24 cellular contexts compared by ENCODE assay signal in genomic region chr1:76191561-76191960, GRCh38.
"Had no signal": no experiment of that assay in that cellular context is flagged by ENCODE, and none has a peak within 500 bp of the region (broad histone marks: within the 10 kb centered on the region; RNA-seq: fewer than 3 reads in every experiment).

No MANE protein-coding gene starts in this region.

- H3K27ac Mint-ChIP-seq: activated B cell treated with CpG ODN at 0.5 μM for 24 hours; activated CD8-positive, alpha-beta memory T cell treated with anti-CD3 and anti-CD28 coated beads, Interleukin-2, amount 10 ng/mL, durations not matched to agents 7 days and 5 days; activated CD8-positive, alpha-beta T cell treated with anti-CD3 and anti-CD28 coated beads, Interleukin-2, amount 10 ng/mL, durations not matched to agents 7 days and 5 days; activated naive CD8-positive, alpha-beta T cell; dendritic cell treated with granulocyte-macrophage colony-stimulating factor and Interleukin-4, amounts not matched to agents 40 ng/mL and 50 ng/mL, for 4 days; nephron progenitor cell; progenitor cell of endocrine pancreas; stimulated activated naive CD8-positive, alpha-beta T cell treated with anti-CD3 and anti-CD28 coated beads, Interleukin-15, amount 100 ng/mL, for 72 hours; type B pancreatic cell had no signal

- H3K36me3 Mint-ChIP-seq: activated CD8-positive, alpha-beta memory T cell treated with anti-CD3 and anti-CD28 coated beads, Interleukin-2, amount 10 ng/mL, durations not matched to agents 7 days and 5 days; activated naive CD8-positive, alpha-beta T cell; mesothelial cell of epicardium; naive B cell; type B pancreatic cell had no signal

- DNase-seq: activated B cell treated with CpG ODN at 0.5 μM for 24 hours; activated CD4-positive, alpha-beta T cell treated with anti-CD3 and anti-CD28 coated beads, Interleukin-2, amount 50 U/mL, for 1 hour; activated CD8-positive, alpha-beta memory T cell treated with anti-CD3 and anti-CD28 coated beads, Interleukin-2, amount 10 ng/mL, durations not matched to agents 7 days and 5 days; activated CD8-positive, alpha-beta T cell treated with anti-CD3 and anti-CD28 coated beads, Interleukin-2, amount 10 ng/mL, durations not matched to agents 7 days and 5 days; activated naive CD4-positive, alpha-beta T cell; activated T-cell treated with anti-CD3 and anti-CD28 coated beads, Interleukin-2, amount 50 U/mL, for 48 hours; anterior cingulate cortex; effector CD4-positive, alpha-beta T cell; esophagus squamous epithelium; foreskin melanocyte; heart right ventricle; naive B cell; nephron progenitor cell; ovary; right lobe of liver; stimulated activated CD4-positive, alpha-beta T cell treated with anti-CD3 and anti-CD28 coated beads, Interleukin-4, amount 100 ng/mL, for 1 hour; stimulated activated naive CD8-positive, alpha-beta T cell treated with anti-CD3 and anti-CD28 coated beads, Interleukin-15, amount 100 ng/mL, for 72 hours; substantia nigra had no signal

- H3K9me3 Mint-ChIP-seq: activated B cell treated with CpG ODN at 0.5 μM for 24 hours; central memory CD8-positive, alpha-beta T cell; dendritic cell treated with granulocyte-macrophage colony-stimulating factor and Interleukin-4, amounts not matched to agents 40 ng/mL and 50 ng/mL, for 4 days; mesothelial cell of epicardium; naive B cell; nephron progenitor cell; stimulated activated naive CD8-positive, alpha-beta T cell treated with anti-CD3 and anti-CD28 coated beads, Interleukin-15, amount 100 ng/mL, for 72 hours; type B pancreatic cell had no signal

- H3K4me1 Mint-ChIP-seq: activated CD8-positive, alpha-beta memory T cell treated with anti-CD3 and anti-CD28 coated beads, Interleukin-2, amount 10 ng/mL, durations not matched to agents 7 days and 5 days; central memory CD8-positive, alpha-beta T cell; stimulated activated naive CD8-positive, alpha-beta T cell treated with anti-CD3 and anti-CD28 coated beads, Interleukin-15, amount 100 ng/mL, for 72 hours had no signal

- H3K4me3 Mint-ChIP-seq: activated B cell treated with CpG ODN at 0.5 μM for 24 hours; activated CD8-positive, alpha-beta memory T cell treated with anti-CD3 and anti-CD28 coated beads, Interleukin-2, amount 10 ng/mL, durations not matched to agents 7 days and 5 days; activated CD8-positive, alpha-beta T cell treated with anti-CD3 and anti-CD28 coated beads, Interleukin-2, amount 10 ng/mL, durations not matched to agents 7 days and 5 days; activated naive CD8-positive, alpha-beta T cell; central memory CD8-positive, alpha-beta T cell; dendritic cell treated with granulocyte-macrophage colony-stimulating factor and Interleukin-4, amounts not matched to agents 40 ng/mL and 50 ng/mL, for 4 days; mesothelial cell of epicardium; naive B cell; nephron progenitor cell; stimulated activated naive CD8-positive, alpha-beta T cell treated with anti-CD3 and anti-CD28 coated beads, Interleukin-15, amount 100 ng/mL, for 72 hours; type B pancreatic cell had no signal

- H3K27me3 Mint-ChIP-seq: activated CD8-positive, alpha-beta memory T cell treated with anti-CD3 and anti-CD28 coated beads, Interleukin-2, amount 10 ng/mL, durations not matched to agents 7 days and 5 days; activated naive CD8-positive, alpha-beta T cell; central memory CD8-positive, alpha-beta T cell; dendritic cell treated with granulocyte-macrophage colony-stimulating factor and Interleukin-4, amounts not matched to agents 40 ng/mL and 50 ng/mL, for 4 days; progenitor cell of endocrine pancreas; stimulated activated naive CD8-positive, alpha-beta T cell treated with anti-CD3 and anti-CD28 coated beads, Interleukin-15, amount 100 ng/mL, for 72 hours; type B pancreatic cell had no signal

- ATAC-seq: activated CD8-positive, alpha-beta memory T cell treated with anti-CD3 and anti-CD28 coated beads, Interleukin-2, amount 10 ng/mL, durations not matched to agents 7 days and 5 days; activated CD8-positive, alpha-beta T cell treated with anti-CD3 and anti-CD28 coated beads, Interleukin-2, amount 10 ng/mL, durations not matched to agents 7 days and 5 days; heart right ventricle; right lobe of liver; stimulated activated naive CD8-positive, alpha-beta T cell treated with anti-CD3 and anti-CD28 coated beads, Interleukin-15, amount 100 ng/mL, for 72 hours had no signal
